ENCODE assay signal across 18 cellular contexts in the genomic region with DNA sequence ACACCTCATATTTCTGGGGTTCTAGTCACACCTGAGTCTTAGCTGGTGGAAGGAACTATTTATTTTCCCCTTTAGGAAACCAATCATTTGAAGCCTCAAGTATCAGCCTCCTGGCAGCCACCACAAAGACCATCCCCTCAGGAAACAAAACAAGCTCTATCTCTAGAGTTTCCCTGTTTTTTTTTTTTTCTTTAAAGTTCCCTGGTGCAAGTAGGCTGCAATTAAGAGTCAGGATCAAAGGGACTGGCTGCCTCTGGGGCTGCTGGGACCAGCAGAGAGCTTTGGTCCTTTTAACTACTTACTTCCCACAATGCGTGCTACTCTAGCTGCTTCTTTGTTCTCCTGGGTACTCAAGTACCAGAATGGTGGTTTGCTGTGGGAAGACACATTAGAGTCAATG. TPM values are rescaled to one million over a fixed set of nuclear protein-coding genes. Genes with fewer than 3 reads are reported as not detected.
DNase-seq lines count a peak whose midpoint lies in the region; ATAC-seq, FAIRE-seq and TF ChIP-seq lines count a peak whose summit lies in the region.
"Had no signal": no experiment of that assay in that cellular context is flagged by ENCODE, and none has a peak within 500 bp of the region (broad histone marks: within the 10 kb centered on the region; RNA-seq: fewer than 3 reads in every experiment).

No MANE protein-coding gene starts in this region.

- H2BK120ac ChIP-seq in trophoblast cell (ENCODE audit: insufficient read depth, low read length, poor library complexity) = no peak overlapping the region

- peak overlapping the region; percentile 47 for H3K4me2 ChIP-seq in HepG2 (ENCODE audit: low read depth, low read length)
- no peak overlapping the region for H3K4me2 ChIP-seq in trophoblast cell (ENCODE audit: low read length)
- H3K4me2 ChIP-seq: BLaER1, PC-9 had no signal

- peaks cover 3% of the 10 kb centered on the region for H3K79me1 ChIP-seq in trophoblast cell (ENCODE audit: low read length)

- H3K9ac ChIP-seq in HepG2 (ENCODE audit: insufficient read depth, low read depth, low read length) (0 out of 2 replicates have a peak overlapping the region, but pooled peaks have one; percentile 24), trophoblast cell (ENCODE audit: low read length) (no peak overlapping the region)
- H3K9ac ChIP-seq: BLaER1 had no signal

- no peaks in the 10 kb centered on the region for H3K27me3 Mint-ChIP-seq in naive thymus-derived CD8-positive, alpha-beta T cell
- H3K27me3 Mint-ChIP-seq in activated T-cell treated with anti-CD3 and anti-CD28 coated beads, Interleukin-2, amount 50 U/mL, for 72 hours (ENCODE audit: low read depth) = no peaks in the 10 kb centered on the region

- no peak for FAIRE-seq in HepG2 (lab: Jason Lieb, UNC)
- FAIRE-seq: A204.1 had no signal

- POLR2A ChIA-PET in HepG2 (lab: Yijun Ruan, JAX) = interaction anchor here (0.6 to 2.9 kb wide), 3 partner anchors 9 to 25 kb away, joined by 3 to 15 read pairs (median 13); partner anchors contain the start of gene MBNL2
- POLR2A ChIA-PET in naive thymus-derived CD8-positive, alpha-beta T cell (lab: Charles Lee) = no interaction called here

- CTCF ChIA-PET in HepG2 (lab: Yijun Ruan, JAX; ENCODE audit: low intra/inter-chr PET ratio, low total read pairs) = no interaction called here

- DNase-seq in HepG2 (ENCODE audit: low spot score) (peak; percentile 73), right lobe of liver (no peak), islet precursor cell (peak; percentile 90), trophoblast cell (no peak), ovary (no peak)
- no peak for DNase-seq in naive thymus-derived CD8-positive, alpha-beta T cell
- no peak for DNase-seq in activated T-cell treated with anti-CD3 and anti-CD28 coated beads, Interleukin-2, amount 50 U/mL, for 72 hours
- DNase-seq: CD8-positive, alpha-beta T cell; GOT3; KG1; NCI-H1436; NCI-H2029 treated with DMSO at 0.1 percent for 48 hours; NCI-H510A; NCI-H774; PC-9 had no signal

- peaks cover 7 to 54% of the 10 kb centered on the region in 2 experiments for H3K36me3 ChIP-seq in HepG2 (replicated peaks in 1 of 2; ENCODE audit: control insufficient read depth in 1 of 2, insufficient read depth in 2 of 2, low read length in 2 of 2)
- peaks cover 0 to 4% (median 0%) of the 10 kb centered on the region in 4 donors for H3K36me3 ChIP-seq in right lobe of liver
- peaks cover 10 to 25% of the 10 kb centered on the region in 2 experiments for H3K36me3 ChIP-seq in trophoblast cell (ENCODE audit: control insufficient read depth in 1 of 2, insufficient read depth in 2 of 2, low read length in 2 of 2)
- no peaks in the 10 kb centered on the region for H3K36me3 ChIP-seq in ovary

- no peak for TF ChIP-seq RAD21 in HepG2 (CRISPR knock-in tag; IDR thresholded peaks at IDR 0.05)

- no peak overlapping the region for H3K18ac ChIP-seq in trophoblast cell (ENCODE audit: low read length)

- no peak overlapping the region for H3K14ac ChIP-seq in trophoblast cell (ENCODE audit: low read length)

- H2BK12ac ChIP-seq in trophoblast cell (ENCODE audit: low read length) = no peak overlapping the region

- H4K12ac ChIP-seq in trophoblast cell (ENCODE audit: low read depth, low read length) = no peak overlapping the region

- H3K4me1 ChIP-seq in HepG2 (ENCODE audit: insufficient read depth, low read length) (peaks cover 99% of the 10 kb centered on the region), right lobe of liver (peaks cover 0 to 66% (median 29%) of the 10 kb centered on the region in 4 donors), trophoblast cell (ENCODE audit: control insufficient read depth in 1 of 2, insufficient read depth in 2 of 2, low read length in 2 of 2) (peaks cover 1 to 18% of the 10 kb centered on the region in 2 experiments), ovary (ENCODE audit: insufficient read depth) (peaks cover 23% of the 10 kb centered on the region)
- H3K4me1 ChIP-seq: BLaER1 had no signal

- H3K4me3 Mint-ChIP-seq in naive thymus-derived CD8-positive, alpha-beta T cell = peak overlapping the region in 1 of 10 donors; percentile 16
- no peak overlapping the region for H3K4me3 Mint-ChIP-seq in activated T-cell treated with anti-CD3 and anti-CD28 coated beads, Interleukin-2, amount 50 U/mL, for 72 hours
- H3K4me3 Mint-ChIP-seq: CD8-positive, alpha-beta T cell had no signal

- TF ChIP-seq EP300 in HepG2 (IDR thresholded peaks at IDR 0.05; ENCODE audit: low read depth in 2 of 2, low read length in 2 of 2) (peak in 1 of 2 experiments; percentile 54; a peak in 1 of 4 replicates), HepG2 (CRISPR knock-in tag; IDR thresholded peaks at IDR 0.05; ENCODE audit: borderline replicate concordance) (peak; percentile 8; the same call in 1 of the 2 replicates), ovary (IDR thresholded peaks at IDR 0.05) (no peak)

- intact Hi-C loops in HepG2 (cut with micrococcal nuclease; ENCODE audit: unreplicated experiment) (no loop called here), right lobe of liver (cut with DNase I) (no loop called here), ovary (cut with DNase I) (no loop called here)

- H3K23ac ChIP-seq in trophoblast cell (ENCODE audit: low read length) = no peak overlapping the region

- peaks cover 98% of the 10 kb centered on the region for H3K79me2 ChIP-seq in HepG2 (ENCODE audit: insufficient read depth, low read length)
- peaks cover 25% of the 10 kb centered on the region for H3K79me2 ChIP-seq in trophoblast cell (ENCODE audit: control insufficient read depth, insufficient read depth, low read length, poor library complexity)

- no peak overlapping the region for H4K8ac ChIP-seq in trophoblast cell (ENCODE audit: low read depth, low read length)

- TF ChIP-seq CTCF in HepG2 (CRISPR knock-in tag; IDR thresholded peaks at IDR 0.05) = no peak
- no peak for TF ChIP-seq CTCF in right lobe of liver (IDR thresholded peaks at IDR 0.05)
- TF ChIP-seq CTCF in ovary (IDR thresholded peaks at IDR 0.05) = no peak

- peaks cover 44 to 90% (median 67%) of the 10 kb centered on the region in 4 donors for H3K4me1 Mint-ChIP-seq in naive thymus-derived CD8-positive, alpha-beta T cell
- H3K4me1 Mint-ChIP-seq in activated T-cell treated with anti-CD3 and anti-CD28 coated beads, Interleukin-2, amount 50 U/mL, for 72 hours (ENCODE audit: low read depth) = peaks cover 23% of the 10 kb centered on the region

- H3K27ac ChIP-seq in HepG2 (ENCODE audit: extremely low read length, insufficient read depth, low read length) (peak overlapping the region; percentile 50), right lobe of liver (peak overlapping the region in 1 of 3 donors; percentile 5), trophoblast cell (ENCODE audit: low read depth, low read length) (peak overlapping the region; percentile 8), ovary (no peak overlapping the region)
- H3K27ac ChIP-seq: BLaER1, PC-9 had no signal

- no peak overlapping the region for H3K27ac Mint-ChIP-seq in naive thymus-derived CD8-positive, alpha-beta T cell
- no peak overlapping the region for H3K27ac Mint-ChIP-seq in activated T-cell treated with anti-CD3 and anti-CD28 coated beads, Interleukin-2, amount 50 U/mL, for 72 hours
- H3K27ac Mint-ChIP-seq: CD8-positive, alpha-beta T cell had no signal

- no peak overlapping the region for H2BK5ac ChIP-seq in trophoblast cell (ENCODE audit: low read depth, low read length, poor library complexity)

- in situ Hi-C loops in HepG2 (cut with HindIII; ENCODE audit: extremely low pct_ligation_motif_present, low pct_unique_long_range_greater_than_20kb) = no loop called here

- no peaks in the 10 kb centered on the region for H3K9me3 ChIP-seq in HepG2 (ENCODE audit: low read length)
- H3K9me3 ChIP-seq in right lobe of liver = no peaks in the 10 kb centered on the region
- no peaks in the 10 kb centered on the region for H3K9me3 ChIP-seq in trophoblast cell (ENCODE audit: insufficient read depth, low read depth, low read length)
- H3K9me3 ChIP-seq in ovary = no peaks in the 10 kb centered on the region

- H4K20me1 ChIP-seq in HepG2 (ENCODE audit: insufficient read depth, low read length) = peaks cover 96% of the 10 kb centered on the region

- H2AK5ac ChIP-seq in trophoblast cell (ENCODE audit: low read length) = no peak overlapping the region

- H3K4me3 ChIP-seq in HepG2 (replicated peaks in 1 of 3; ENCODE audit: insufficient read depth in 1 of 3, low read depth in 2 of 3, low read length in 3 of 3) (no peak overlapping the region; a peak in 1 of 6 replicates), right lobe of liver (no peak overlapping the region), trophoblast cell (ENCODE audit: low read depth, low read length) (no peak overlapping the region), ovary (no peak overlapping the region)
- H3K4me3 ChIP-seq: BLaER1, PC-9 had no signal

- ATAC-seq in HepG2 (peak; percentile 72), right lobe of liver (no peak), GM18870 (IDR thresholded peaks at IDR 0.05; ENCODE audit: unreplicated experiment) (no peak)
- ATAC-seq in naive thymus-derived CD8-positive, alpha-beta T cell = no peak
- ATAC-seq in activated T-cell treated with anti-CD3 and anti-CD28 coated beads, Interleukin-2, amount 50 U/mL, for 72 hours (replicated peaks in 1 of 2) = no peak
- ATAC-seq: CD8-positive, alpha-beta T cell had no signal

- H3K4ac ChIP-seq in trophoblast cell (ENCODE audit: low read depth, low read length) = peak overlapping the region; percentile 52

- peaks cover 0 to 49% (median 13%) of the 10 kb centered on the region in 3 donors for H3K36me3 Mint-ChIP-seq in naive thymus-derived CD8-positive, alpha-beta T cell
- peaks cover 2% of the 10 kb centered on the region in 2 donors for H3K36me3 Mint-ChIP-seq in activated T-cell treated with anti-CD3 and anti-CD28 coated beads, Interleukin-2, amount 50 U/mL, for 72 hours (ENCODE audit: insufficient read depth in 2 of 2)

- BruUV-seq in HepG2 (replicated peaks; lab: Mats Ljungman, UMichigan) = no TSS peak

- TF ChIP-seq POLR2A in HepG2 (IDR thresholded peaks at IDR 0.05; ENCODE audit: insufficient read depth in 1 of 2, low read depth in 2 of 2, low read length in 2 of 2) = no peak
- TF ChIP-seq POLR2A in right lobe of liver (IDR thresholded peaks at IDR 0.05) = no peak
- TF ChIP-seq POLR2A in ovary (IDR thresholded peaks at IDR 0.05) = no peak

- H3K9me3 Mint-ChIP-seq in naive thymus-derived CD8-positive, alpha-beta T cell = no peaks in the 10 kb centered on the region
- no peaks in the 10 kb centered on the region for H3K9me3 Mint-ChIP-seq in activated T-cell treated with anti-CD3 and anti-CD28 coated beads, Interleukin-2, amount 50 U/mL, for 72 hours
- H3K9me3 Mint-ChIP-seq: CD8-positive, alpha-beta T cell had no signal

- 61% methylated on average over 1 of the region's 1 CpG for WGBS in HepG2 (ENCODE audit: low lambda C conversion rate)
- 100% methylated on average over 1 of the region's 1 CpG for WGBS in right lobe of liver (ENCODE audit: insufficient coverage, low coverage, low lambda C conversion rate, missing lambda C conversion rate)
- no CpG with 5 or more reads among the region's 1 CpG for WGBS in trophoblast cell (ENCODE audit: extremely low coverage, insufficient coverage, insufficient read length)
- WGBS in ovary, 3 donors = 95 to 97% (median 96%) methylated on average over 1 of the region's 1 CpG

- H4K91ac ChIP-seq in trophoblast cell (ENCODE audit: low read depth, low read length) = no peak overlapping the region

- H3K27me3 ChIP-seq in HepG2 (ENCODE audit: control insufficient read depth in 1 of 2, insufficient read depth in 2 of 2, low read length in 2 of 2) (no peaks in the 10 kb centered on the region), right lobe of liver (no peaks in the 10 kb centered on the region), trophoblast cell (ENCODE audit: insufficient read depth, low read length) (no peaks in the 10 kb centered on the region), ovary (no peaks in the 10 kb centered on the region)
- H3K27me3 ChIP-seq: BLaER1 had no signal

- H2AFZ ChIP-seq in HepG2 (ENCODE audit: low read length) (no peak overlapping the region), trophoblast cell (ENCODE audit: insufficient read depth, low read length, poor library complexity) (no peak overlapping the region)
- H2AFZ ChIP-seq: PC-9 had no signal

RNA-seq across cellular contexts. Expression of gene MBNL2, which starts 11.4 kb away (rescaled TPM):
- total RNA-seq in HepG2 (2016; rRNA removed; fragmentation: Illumina TruSeq; extraction: Trizol) (30.8 and 48.1 TPM in 2 replicates), right lobe of liver (100 to 1,000 TPM in 3 of 6 experiments, 10 to 100 TPM in 3; 30.3 to 135 (median 81.5) TPM), ovary (100 to 1,000 TPM in 1 of 7 donors, 10 to 100 TPM in 6; 65.5 to 110 (median 97.8) TPM)
- 4.0 and 5.0 TPM in 2 replicates for total RNA-seq in HepG2 (2016; cell fraction: cytosol; rRNA removed; fragmentation: Illumina TruSeq; extraction: Trizol; ENCODE audit: low read depth)
- 27.9 and 48.3 TPM in 2 replicates for total RNA-seq in HepG2 (2016; cell fraction: insoluble cytoplasmic fraction; rRNA removed; fragmentation: Illumina TruSeq; extraction: Trizol)
- total RNA-seq in HepG2 (2016; cell fraction: membrane; rRNA removed; fragmentation: Illumina TruSeq; extraction: Trizol) = 15.6 and 16.3 TPM in 2 replicates
- total RNA-seq in HepG2 (2016; cell fraction: nucleus; rRNA removed; fragmentation: Illumina TruSeq; extraction: Trizol) = 50.3 and 53.0 TPM in 2 replicates
- polyA plus RNA-seq in HepG2 (2011; rRNA removed) (59.0 and 62.9 TPM in 2 replicates), ovary (10 to 100 TPM; 43.7 to 53.3 TPM)
- polyA plus RNA-seq in HepG2 (2011; cell fraction: cytosol; rRNA removed) = 44.6 and 63.1 TPM in 2 replicates
- polyA plus RNA-seq in HepG2 (2011; cell fraction: nucleus; rRNA removed) = 78.5 and 95.6 TPM in 2 replicates
- polyA plus RNA-seq in HepG2 (2012) = 49.8 and 59.5 TPM in 2 replicates
- 0.49 and 0.73 TPM in 2 replicates for polyA plus RNA-seq in HepG2 (2016; cell fraction: cytosol; fragmentation: Illumina TruSeq; extraction: Trizol; ENCODE audit: low read depth)
- 27.4 and 31.9 TPM in 2 replicates for polyA plus RNA-seq in HepG2 (2016; cell fraction: insoluble cytoplasmic fraction; fragmentation: Illumina TruSeq; extraction: Trizol; ENCODE audit: low read depth)
- polyA plus RNA-seq in HepG2 (2016; cell fraction: membrane; fragmentation: Illumina TruSeq; extraction: Trizol; ENCODE audit: low read depth) = 4.4 and 4.9 TPM in 2 replicates
- polyA plus RNA-seq in HepG2 (2016; cell fraction: nucleus; fragmentation: Illumina TruSeq; extraction: Trizol; ENCODE audit: insufficient read depth, low read depth) = 32.1 and 37.5 TPM in 2 replicates
- polyA minus RNA-seq in HepG2 (2011; rRNA and poly(A)+ RNA removed; ENCODE audit: low replicate concordance) = 48.4 and 211 TPM in 2 replicates
- polyA minus RNA-seq in HepG2 (2011; cell fraction: cytosol; rRNA and poly(A)+ RNA removed) = 125 and 134 TPM in 2 replicates
- 274 and 278 TPM in 2 replicates for polyA minus RNA-seq in HepG2 (2011; cell fraction: nucleus; rRNA and poly(A)+ RNA removed)
- polyA plus RNA-seq in trophoblast cell (2013) = 173 and 175 TPM in 2 replicates
- total RNA-seq in naive thymus-derived CD8-positive, alpha-beta T cell = 10 to 100 TPM; 31.8 to 35.4 TPM
- 10 to 100 TPM; 12.2 to 14.5 (median 14.5) TPM for polyA plus RNA-seq in naive thymus-derived CD8-positive, alpha-beta T cell
- 10 to 100 TPM; 14.9 to 26.9 TPM for total RNA-seq in activated T-cell treated with anti-CD3 and anti-CD28 coated beads, Interleukin-2, amount 50 U/mL, for 72 hours

Comparison
In these comparisons a context has a peak if more than half of its experiments do, and no peak if none do; other contexts are left out.
1. DNase-seq: peak in HepG2 (single experiment) and islet precursor cell (single experiment); none in right lobe of liver (0 of 3), trophoblast cell (0 of 2), naive thymus-derived CD8-positive, alpha-beta T cell (0 of 10), activated T-cell treated with anti-CD3 and anti-CD28 coated beads, Interleukin-2, amount 50 U/mL, for 72 hours (0 of 2) and ovary (0 of 5).
2. H3K27ac ChIP-seq: peak in HepG2 (single experiment) and trophoblast cell (single experiment); none in ovary (0 of 2).